17 cellular contexts compared by ENCODE assay signal in genomic region chr4:180052629-180053028, GRCh38.
DNase-seq lines count a peak whose midpoint lies in the region; ATAC-seq and TF ChIP-seq lines count a peak whose summit lies in the region.
"Had no signal": no experiment of that assay in that cellular context is flagged by ENCODE, and none has a peak within 500 bp of the region (broad histone marks: within the 10 kb centered on the region; RNA-seq: fewer than 3 reads in every experiment).

No MANE protein-coding gene starts in this region.

- no peaks in the 10 kb centered on the region for H3K79me2 ChIP-seq in OCI-LY3 (ENCODE audit: low read length)
- H3K79me2 ChIP-seq in smooth muscle cell (ENCODE audit: low read depth), result no peaks in the 10 kb centered on the region

- H3K4me3 ChIP-seq in HEK293 (ENCODE audit: low read depth, low read length) (no peak overlapping the region), OCI-LY3 (ENCODE audit: low read length) (no peak overlapping the region), mesenchymal stem cell (ENCODE audit: insufficient read depth in 1 of 2, low read depth in 1 of 2, low read length in 2 of 2) (no peak overlapping the region), prostate gland (no peak overlapping the region), smooth muscle cell (no peak overlapping the region)
- H3K4me3 ChIP-seq: GM12878, GM23248 had no signal

- no peaks in the 10 kb centered on the region for H3K9me3 ChIP-seq in HEK293 (ENCODE audit: control insufficient read depth, insufficient read depth, low read depth, low read length)
- no peaks in the 10 kb centered on the region for H3K9me3 ChIP-seq in OCI-LY3 (ENCODE audit: insufficient read depth, low read length)
- H3K9me3 ChIP-seq in mesenchymal stem cell (ENCODE audit: control insufficient read depth, low read length), result no peaks in the 10 kb centered on the region
- no peaks in the 10 kb centered on the region for H3K9me3 ChIP-seq in prostate gland
- H3K9me3 ChIP-seq in smooth muscle cell (replicated peaks; ENCODE audit: low read depth), result no peaks in the 10 kb centered on the region

- no peaks in the 10 kb centered on the region for H4K20me1 ChIP-seq in OCI-LY3 (ENCODE audit: insufficient read depth, low read length)
- no peaks in the 10 kb centered on the region for H4K20me1 ChIP-seq in smooth muscle cell (ENCODE audit: low read depth)

- H3K9ac ChIP-seq in OCI-LY3 (ENCODE audit: low read length), result no peak overlapping the region
- no peak overlapping the region for H3K9ac ChIP-seq in mesenchymal stem cell (ENCODE audit: low read length)
- H3K9ac ChIP-seq in smooth muscle cell (ENCODE audit: low read depth), result no peak overlapping the region
- H3K9ac ChIP-seq: GM23248 had no signal

- no peaks in the 10 kb centered on the region for H3K36me3 ChIP-seq in HEK293 (ENCODE audit: control insufficient read depth in 2 of 2, insufficient read depth in 1 of 2, low read length in 2 of 2)
- H3K36me3 ChIP-seq in OCI-LY3 (replicated peaks; ENCODE audit: low read depth, low read length), result no peaks in the 10 kb centered on the region
- no peaks in the 10 kb centered on the region for H3K36me3 ChIP-seq in mesenchymal stem cell (ENCODE audit: control insufficient read depth in 1 of 2, insufficient read depth in 2 of 2, low read depth in 1 of 2, low read length in 2 of 2)
- no peaks in the 10 kb centered on the region for H3K36me3 ChIP-seq in prostate gland
- H3K36me3 ChIP-seq in smooth muscle cell (ENCODE audit: low read depth), result no peaks in the 10 kb centered on the region

- TF ChIP-seq POLR2A in prostate gland (IDR thresholded peaks at IDR 0.05), result no peak

- no peak overlapping the region for H2BK12ac ChIP-seq in mesenchymal stem cell (ENCODE audit: low read length in 2 of 2)

- DNase-seq in MV-4-11 (lab: John Stamatoyannopoulos, UW) (peak; percentile 65), mesenchymal stem cell (no peak), prostate gland (ENCODE audit: low spot score) (no peak), 8988T (no peak), smooth muscle cell (lab: John Stamatoyannopoulos, UW; ENCODE audit: unreplicated experiment) (no peak)
- DNase-seq: C1 segment of cervical spinal cord; Calu3; CD4-positive, alpha-beta T cell; DMS 273 treated with DMSO at 0.1 percent for 48 hours; GM23248; H9; HFFc6 had no signal

- H4K91ac ChIP-seq in mesenchymal stem cell (ENCODE audit: low read length), result peak overlapping the region; percentile 15

- no peak overlapping the region for H3K18ac ChIP-seq in mesenchymal stem cell (ENCODE audit: low read depth in 1 of 2, low read length in 2 of 2)

- H3K27ac ChIP-seq in HEK293 (ENCODE audit: extremely low read depth, low read depth, low read length) (no peak overlapping the region), OCI-LY3 (ENCODE audit: low read length) (no peak overlapping the region), mesenchymal stem cell (ENCODE audit: low read length, poor library complexity, severe bottlenecking) (no peak overlapping the region), prostate gland (no peak overlapping the region), smooth muscle cell (ENCODE audit: low read depth) (no peak overlapping the region)
- H3K27ac ChIP-seq: GM23248 had no signal

- no peaks in the 10 kb centered on the region for H3K79me1 ChIP-seq in mesenchymal stem cell (replicated peaks; ENCODE audit: low read length, poor library complexity, severe bottlenecking)

- CTCF ChIA-PET in HEK293 (lab: Yijun Ruan, JAX), result no interaction called here

- no peaks in the 10 kb centered on the region for H3F3A ChIP-seq in smooth muscle cell (ENCODE audit: low read depth)

- H4K8ac ChIP-seq in mesenchymal stem cell (ENCODE audit: low read length), result no peak overlapping the region

- H2BK120ac ChIP-seq in mesenchymal stem cell (ENCODE audit: low read depth, low read length), result no peak overlapping the region

- POLR2A ChIA-PET in HEK293 (lab: Yijun Ruan, JAX), result no interaction called here

- WGBS in mesenchymal stem cell, result 58% methylated on average over 4 of the region's 7 CpGs
- WGBS in prostate gland, result 44% methylated on average over 7 of the region's 7 CpGs
- 70% methylated on average over 7 of the region's 7 CpGs for WGBS in smooth muscle cell (ENCODE audit: low lambda C conversion rate)

- H3K23ac ChIP-seq in mesenchymal stem cell (ENCODE audit: low read length in 2 of 2), result no peak overlapping the region

- no peak overlapping the region for H2BK15ac ChIP-seq in mesenchymal stem cell (ENCODE audit: low read depth, poor library complexity, severe bottlenecking)

- H3K4ac ChIP-seq in mesenchymal stem cell (ENCODE audit: low read depth in 1 of 2, low read length in 2 of 2), result no peak overlapping the region

- H3K4me2 ChIP-seq in OCI-LY3 (ENCODE audit: low read length) (no peak overlapping the region), mesenchymal stem cell (ENCODE audit: low read length, poor library complexity, severe bottlenecking) (no peak overlapping the region), smooth muscle cell (no peak overlapping the region)

- H3K4me1 ChIP-seq in HEK293 (ENCODE audit: control insufficient read depth, insufficient read depth, low read length) (peaks cover 7% of the 10 kb centered on the region; the same call in 1 of the 2 replicates), OCI-LY3 (ENCODE audit: low read length) (no peaks in the 10 kb centered on the region), mesenchymal stem cell (ENCODE audit: control insufficient read depth, insufficient read depth, low read depth, low read length) (no peaks in the 10 kb centered on the region), prostate gland (replicated peaks) (no peaks in the 10 kb centered on the region), smooth muscle cell (ENCODE audit: low read depth) (peaks cover 4% of the 10 kb centered on the region)

- ATAC-seq in HG03135 (IDR thresholded peaks at IDR 0.05; ENCODE audit: unreplicated experiment), result no peak
- ATAC-seq: GM12878, HepG2 had no signal

- H2AFZ ChIP-seq in OCI-LY3 (ENCODE audit: low read depth, low read length) (peak overlapping the region; percentile 13; the same call in 1 of the 2 replicates), mesenchymal stem cell (ENCODE audit: low read depth, low read length) (no peak overlapping the region), smooth muscle cell (ENCODE audit: low read depth) (no peak overlapping the region)
- H2AFZ ChIP-seq: GM23248 had no signal

- no peaks in the 10 kb centered on the region for H3K27me3 ChIP-seq in OCI-LY3 (ENCODE audit: low read depth, low read length)
- H3K27me3 ChIP-seq in mesenchymal stem cell (ENCODE audit: control insufficient read depth in 1 of 2, insufficient read depth in 1 of 2, low read length in 2 of 2), result peaks cover 0 to 17% of the 10 kb centered on the region in 2 experiments
- no peaks in the 10 kb centered on the region for H3K27me3 ChIP-seq in prostate gland (replicated peaks; ENCODE audit: insufficient read depth)
- peaks cover 41% of the 10 kb centered on the region for H3K27me3 ChIP-seq in smooth muscle cell (ENCODE audit: low read depth)

- H3K14ac ChIP-seq in mesenchymal stem cell (ENCODE audit: low read length in 2 of 2), result no peak overlapping the region

- H2BK5ac ChIP-seq in mesenchymal stem cell (ENCODE audit: low read depth, low read length, poor library complexity, severe bottlenecking), result no peak overlapping the region

- no peak overlapping the region for H2AK5ac ChIP-seq in mesenchymal stem cell (ENCODE audit: low read length, severe bottlenecking)

- intact Hi-C loops in prostate gland (cut with DNase I), result no loop called here

- TF ChIP-seq CTCF in HEK293 (tag by site-specific recombination; IDR thresholded peaks at IDR 0.05) (no peak), OCI-LY3 (IDR thresholded peaks at IDR 0.05; ENCODE audit: low read depth, low read length) (no peak), prostate gland (IDR thresholded peaks at IDR 0.05) (no peak), smooth muscle cell (IDR thresholded peaks at IDR 0.05; ENCODE audit: borderline replicate concordance, insufficient read depth, poor library complexity, severe bottlenecking) (no peak)

TF ChIP-seq in HEK293, 187 proteins besides CTCF, POLR2A, EP300 and RAD21:
- no peak for TF ChIP-seq HIC1 (tag by site-specific recombination; IDR thresholded peaks at IDR 0.05)
- TF ChIP-seq ZNF398 (tag by site-specific recombination; IDR thresholded peaks at IDR 0.05), result 0 out of 2 replicates have a peak, but pooled peaks have one; percentile 27
